ENCODE assay signal across 11 cellular contexts in genomic region chr2:64062840-64063239, GRCh38. TPM values are rescaled to one million over a fixed set of nuclear protein-coding genes. Genes with fewer than 3 reads are reported as not detected.
DNase-seq lines count a peak whose midpoint lies in the region; ATAC-seq and TF ChIP-seq lines count a peak whose summit lies in the region.
"Had no signal": no experiment of that assay in that cellular context is flagged by ENCODE, and none has a peak within 500 bp of the region (broad histone marks: within the 10 kb centered on the region; RNA-seq: fewer than 3 reads in every experiment).

No MANE protein-coding gene starts in this region.

- H3K27me3 ChIP-seq in ACC112 (ENCODE audit: insufficient read depth, low read length) (no peaks in the 10 kb centered on the region), mesendoderm (ENCODE audit: insufficient read depth, low read length, poor library complexity) (no peaks in the 10 kb centered on the region)

- DNase-seq in NCI-H526 treated with DMSO at 0.1 percent for 48 hours (lab: John Stamatoyannopoulos, UW) (peak; percentile 92), fibroblast of the aortic adventitia (ENCODE audit: low read depth) (peak; percentile 63), T-helper 17 cell (no peak), mesendoderm (no peak)
- DNase-seq in activated CD4-positive, CD25-positive, alpha-beta regulatory T cell (lab: John Stamatoyannopoulos, UW), result no peak
- DNase-seq: occipital lobe had no signal

- ATAC-seq in GM19395 (IDR thresholded peaks at IDR 0.05; ENCODE audit: unreplicated experiment), result peak; percentile 82
- no peak for ATAC-seq in HG02884 (IDR thresholded peaks at IDR 0.05; ENCODE audit: unreplicated experiment)
- ATAC-seq in T-helper 17 cell, result no peak

- H4K5ac ChIP-seq in mesendoderm (ENCODE audit: low read length), result no peak overlapping the region

- H4K8ac ChIP-seq in mesendoderm (ENCODE audit: low read depth, low read length), result no peak overlapping the region

- H3K27me3 Mint-ChIP-seq in T-helper 17 cell, result peaks cover 9% of the 10 kb centered on the region
- H3K27me3 Mint-ChIP-seq: dendritic cell treated with granulocyte-macrophage colony-stimulating factor and Interleukin-4, amounts not matched to agents 40 ng/mL and 50 ng/mL, for 4 days had no signal

- H3K36me3 ChIP-seq in ACC112 (ENCODE audit: insufficient read depth, low read length) (no peaks in the 10 kb centered on the region), mesendoderm (ENCODE audit: control insufficient read depth, insufficient read depth, low read length) (no peaks in the 10 kb centered on the region)

- no peak for TF ChIP-seq CTCF in fibroblast of the aortic adventitia (IDR thresholded peaks at IDR 0.05; ENCODE audit: insufficient read depth, low read length)

- H3K23ac ChIP-seq in mesendoderm (ENCODE audit: low read length), result no peak overlapping the region

- no peak overlapping the region for H2BK120ac ChIP-seq in mesendoderm (ENCODE audit: low read depth, low read length)

- H2AFZ ChIP-seq in ACC112 (ENCODE audit: low read length, unreplicated experiment), result no peak overlapping the region

- no peak overlapping the region for H3K4ac ChIP-seq in mesendoderm (ENCODE audit: low read depth, low read length)

- H3K4me1 ChIP-seq in ACC112 (ENCODE audit: control insufficient read depth, insufficient read depth, low read length, unreplicated experiment) (peaks cover 27% of the 10 kb centered on the region), mesendoderm (ENCODE audit: control insufficient read depth, low read depth, low read length) (peaks cover 2% of the 10 kb centered on the region)

- H3K9me3 ChIP-seq in T-helper 17 cell (ENCODE audit: control insufficient read depth, low read length, poor library complexity, severe bottlenecking), result no peaks in the 10 kb centered on the region

- H3K4me3 Mint-ChIP-seq in T-helper 17 cell, result no peak overlapping the region
- H3K4me3 Mint-ChIP-seq: dendritic cell treated with granulocyte-macrophage colony-stimulating factor and Interleukin-4, amounts not matched to agents 40 ng/mL and 50 ng/mL, for 4 days had no signal

- no peak overlapping the region for H3K9ac ChIP-seq in mesendoderm (ENCODE audit: low read length)

- no peaks in the 10 kb centered on the region for H3K36me3 Mint-ChIP-seq in T-helper 17 cell (ENCODE audit: low read depth)

- H3K79me1 ChIP-seq in mesendoderm (ENCODE audit: low read length), result no peaks in the 10 kb centered on the region

- peaks cover 13% of the 10 kb centered on the region for H3K4me1 Mint-ChIP-seq in T-helper 17 cell

- H3K4me3 ChIP-seq in ACC112 (ENCODE audit: low read depth, low read length), result no peak overlapping the region
- H3K4me3 ChIP-seq in fibroblast of the aortic adventitia (ENCODE audit: low read depth, low read length), result no peak overlapping the region
- no peak overlapping the region for H3K4me3 ChIP-seq in mesendoderm (ENCODE audit: low read length)
- H3K4me3 ChIP-seq: SK-N-MC had no signal

- no peak overlapping the region for H2BK5ac ChIP-seq in mesendoderm (ENCODE audit: low read length)

- H3K4me2 ChIP-seq in mesendoderm (ENCODE audit: low read length), result no peak overlapping the region

- H2AK5ac ChIP-seq in mesendoderm (ENCODE audit: low read length), result no peak overlapping the region

- no peak overlapping the region for H3K56ac ChIP-seq in mesendoderm (ENCODE audit: low read length)

- H2BK15ac ChIP-seq in mesendoderm (replicated peaks; ENCODE audit: low read depth), result no peak overlapping the region

- H3K79me2 ChIP-seq in ACC112 (ENCODE audit: control insufficient read depth, insufficient read depth, low read length, unreplicated experiment), result no peaks in the 10 kb centered on the region
- no peaks in the 10 kb centered on the region for H3K79me2 ChIP-seq in mesendoderm (ENCODE audit: control insufficient read depth, insufficient read depth, low read length)

- no peak overlapping the region for H3K27ac Mint-ChIP-seq in T-helper 17 cell
- H3K27ac Mint-ChIP-seq: dendritic cell treated with granulocyte-macrophage colony-stimulating factor and Interleukin-4, amounts not matched to agents 40 ng/mL and 50 ng/mL, for 4 days had no signal

- H3K27ac ChIP-seq in ACC112 (ENCODE audit: low read depth, low read length), result peak overlapping the region; percentile 81; the same call in 1 of the 2 replicates
- no peak overlapping the region for H3K27ac ChIP-seq in mesendoderm (ENCODE audit: low read depth, low read length)
- H3K27ac ChIP-seq: SK-N-MC had no signal

- no peak overlapping the region for H3K18ac ChIP-seq in mesendoderm (ENCODE audit: low read length)

RNA-seq across cellular contexts. Expression of gene VPS54, which starts 43.6 kb away (rescaled TPM):
- 8.4 and 18.1 TPM in 2 replicates for total RNA-seq in fibroblast of the aortic adventitia (ENCODE audit: low replicate concordance)
- total RNA-seq in T-helper 17 cell, result 10 to 100 TPM; 10.1 to 10.6 TPM
- polyA plus RNA-seq in mesendoderm (2013, experiment 1 of 2), result 6.7 TPM
- polyA plus RNA-seq in mesendoderm (2013, experiment 2 of 2), result 7.0 TPM

Comparison
In these comparisons a context has a peak if more than half of its experiments do, and no peak if none do; other contexts are left out.
1. DNase-seq: peak in NCI-H526 treated with DMSO at 0.1 percent for 48 hours (single experiment) and fibroblast of the aortic adventitia (single experiment); none in T-helper 17 cell (0 of 3), activated CD4-positive, CD25-positive, alpha-beta regulatory T cell (0 of 4) and mesendoderm (single experiment).